9 cellular contexts compared by ENCODE assay signal in the genomic region with DNA sequence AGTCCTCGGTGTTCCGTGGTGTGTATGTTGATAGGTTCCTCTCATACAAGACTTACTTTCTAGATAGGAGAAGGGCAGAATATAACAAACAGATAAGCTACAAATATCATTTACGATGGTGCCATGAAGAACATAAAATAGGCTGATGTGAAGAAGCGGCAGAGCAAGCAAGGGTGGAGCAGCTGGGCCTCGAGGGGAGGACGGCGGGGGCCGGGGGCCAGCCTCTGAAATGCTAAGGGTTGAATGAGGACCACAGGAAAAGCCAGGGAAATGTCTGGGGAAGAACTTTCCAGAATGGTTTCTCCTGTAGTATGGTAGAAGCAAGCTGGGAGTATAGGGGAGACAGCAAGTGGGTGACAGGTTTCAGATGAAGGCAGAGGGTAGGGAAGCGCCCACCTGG.
"Had no signal": no experiment of that assay in that cellular context is flagged by ENCODE, and none has a peak within 500 bp of the region (broad histone marks: within the 10 kb centered on the region; RNA-seq: fewer than 3 reads in every experiment).

No MANE protein-coding gene starts in this region.

- H3K4me3 Mint-ChIP-seq: GM23338, H9, HFFc6 had no signal

- H3K27ac Mint-ChIP-seq: GM23338, H9, HFFc6 had no signal

- DNase-seq: GM23248, GOT3, H7, H9, HCEC 1CT, HFFc6 had no signal

- ATAC-seq: GM23338, HCT116 had no signal

- FAIRE-seq: H1 had no signal

- H3K9me3 Mint-ChIP-seq: GM23338, H9 had no signal
